ENCODE assay signal across 27 cellular contexts in the genomic region with DNA sequence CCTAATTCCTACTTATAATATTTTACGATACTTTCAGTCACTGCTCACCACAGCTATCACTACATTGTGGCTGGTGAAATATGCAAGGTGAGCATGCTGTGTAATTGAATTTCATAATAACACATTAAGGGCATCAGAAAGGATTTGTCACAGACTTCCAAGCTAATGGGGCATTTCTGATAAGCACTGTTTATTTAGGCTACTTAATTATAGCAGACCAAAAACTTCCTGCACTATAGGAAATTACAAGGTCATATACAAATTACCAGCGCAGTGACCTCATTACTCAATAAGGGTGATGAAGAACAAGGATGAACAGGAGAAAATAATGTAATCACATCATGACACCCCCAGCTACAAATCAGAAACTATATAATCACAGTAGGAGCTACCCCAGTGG.
"Had no signal": no experiment of that assay in that cellular context is flagged by ENCODE, and none has a peak within 500 bp of the region (broad histone marks: within the 10 kb centered on the region; RNA-seq: fewer than 3 reads in every experiment).

No MANE protein-coding gene starts in this region.

- H3K36me3 ChIP-seq: left lung, lower lobe of right lung, pancreas, prostate gland, tibial nerve, uterus had no signal

- H3K4me3 ChIP-seq: left lung, lower lobe of right lung, pancreas, prostate gland, skin epidermis, tibial nerve, uterus had no signal

- H3K9me3 ChIP-seq: left lung, lower lobe of right lung, pancreas, prostate gland, uterus had no signal

- DNase-seq: hippocampal formation; kidney; left colon; left lung; lower lobe of right lung; mammary epithelial cell; mesenchymal stem cell; naive thymus-derived CD8-positive, alpha-beta T cell; nucleus accumbens; pancreas; posterior cingulate gyrus; retina; right cardiac atrium; stimulated activated CD4-positive, alpha-beta T cell treated with anti-CD3 and anti-CD28 coated beads, Interleukin-12 subunit alpha, Interleukin-12 subunit beta, amount 100 ng/mL, for 4 hours; stimulated activated CD4-positive, alpha-beta T cell treated with anti-CD3 and anti-CD28 coated beads, Interleukin-15, amount 100 ng/mL, for 24 hours; stimulated activated CD4-positive, alpha-beta T cell treated with anti-CD3 and anti-CD28 coated beads, Interleukin-2, amount 100 ng/mL, for 24 hours; stimulated activated CD4-positive, alpha-beta T cell treated with anti-CD3 and anti-CD28 coated beads, Interleukin-4, amount 100 ng/mL, for 1 hour; stimulated activated CD8-positive, alpha-beta memory T cell treated with anti-CD3 and anti-CD28 coated beads, Interleukin-4, amount 100 ng/mL, for 48 hours; stimulated activated naive CD4-positive, alpha-beta T cell treated with Interleukin-2 at 50 U/mL for 16 hours; stimulated activated naive CD8-positive, alpha-beta T cell treated with anti-CD3 and anti-CD28 coated beads, Interleukin-15, amount 100 ng/mL, for 72 hours; substantia nigra; uterus had no signal

- H3K4me1 ChIP-seq: left lung, lower lobe of right lung, pancreas, prostate gland, tibial nerve, uterus had no signal

- H3K27me3 ChIP-seq: left lung, pancreas, tibial nerve, uterus had no signal

- ATAC-seq: left colon; left lung; lower lobe of right lung; naive thymus-derived CD8-positive, alpha-beta T cell; right cardiac atrium; sciatic nerve; stimulated activated memory B cell treated with anti-CD40 and anti-IgM and Interleukin-4, amounts not matched to agents 10 μg/mL and 1 μg/mL and 100 μg/mL, for 72 hours; stimulated activated naive CD8-positive, alpha-beta T cell treated with anti-CD3 and anti-CD28 coated beads, Interleukin-15, amount 100 ng/mL, for 72 hours had no signal
